In the genomic region with DNA sequence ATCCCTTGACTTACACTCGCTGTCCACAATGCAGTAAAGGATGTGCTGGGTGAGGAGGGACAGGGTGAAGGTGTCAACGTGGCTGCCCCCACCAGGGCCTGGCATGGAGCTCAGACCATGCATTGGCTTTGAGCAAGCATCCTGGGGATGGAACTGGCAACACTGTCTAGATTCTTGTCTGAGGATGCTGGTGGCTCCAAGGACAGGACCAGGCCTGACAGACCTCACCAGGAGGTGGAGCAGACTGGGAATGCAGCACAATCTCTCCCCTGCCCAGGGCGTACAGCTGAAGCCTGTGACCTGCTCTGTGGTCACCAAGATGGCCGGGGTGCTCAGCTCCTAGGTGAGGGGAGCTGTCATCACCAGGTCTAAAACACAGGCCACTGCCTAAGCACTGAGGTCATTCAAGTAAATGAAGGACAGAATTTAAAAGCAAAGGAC, we compare ENCODE assay signal across 25 cellular contexts. TPM values are rescaled to one million over a fixed set of nuclear protein-coding genes. Genes with fewer than 3 reads are reported as not detected.
A peak's percentile ranks its signal among the peaks of the same experiment; 100 is the strongest.
DNase-seq lines count a peak whose midpoint lies in the region; ATAC-seq and TF ChIP-seq lines count a peak whose summit lies in the region.
"Had no signal": no experiment of that assay in that cellular context is flagged by ENCODE, and none has a peak within 500 bp of the region (broad histone marks: within the 10 kb centered on the region; RNA-seq: fewer than 3 reads in every experiment).

No MANE protein-coding gene starts in this region.

- DNase-seq in H7: peak; percentile 30
- no peak for DNase-seq in Panc1 (ENCODE audit: low read depth, low spot score)
- peak; percentile 50 for DNase-seq in islet precursor cell
- DNase-seq in gastrocnemius medialis: peak in 1 of 2 donors; percentile 1
- no peak for DNase-seq in effector CD8-positive, alpha-beta T cell (lab: John Stamatoyannopoulos, UW)
- no peak for DNase-seq in stimulated activated CD4-positive, alpha-beta T cell treated with anti-CD3 and anti-CD28 coated beads, Interleukin-2, amount 100 ng/mL, for 24 hours
- DNase-seq in activated CD4-positive, alpha-beta T cell treated with anti-CD3 and anti-CD28 coated beads, Interleukin-2, amount 10 ng/mL, durations not matched to agents 7 days and 5 days: no peak
- DNase-seq: activated CD4-positive, alpha-beta T cell treated with anti-CD3 and anti-CD28 coated beads, Interleukin-2, amount 50 U/mL, for 1 hour; activated T-cell treated with anti-CD3 and anti-CD28 coated beads, Interleukin-2, amount 50 U/mL, for 1 hour; CD8-positive, alpha-beta memory T cell; DMS79 treated with DMSO at 0.1 percent for 48 hours; GM23248; mesendoderm; MM.1S; naive thymus-derived CD4-positive, alpha-beta T cell; NCI-H1436 treated with DMSO at 0.1 percent for 48 hours; NCI-H748 treated with DMSO at 0.1 percent for 48 hours; SIG-M5; stimulated activated CD4-positive, alpha-beta T cell treated with anti-CD3 and anti-CD28 coated beads, Interleukin-4, amount 100 ng/mL, for 1 hour; stomach had no signal

- H3K9me3 Mint-ChIP-seq in activated CD4-positive, alpha-beta T cell treated with anti-CD3 and anti-CD28 coated beads, Interleukin-2, amount 10 ng/mL, durations not matched to agents 7 days and 5 days: no peaks in the 10 kb centered on the region
- H3K9me3 Mint-ChIP-seq: CD8-positive, alpha-beta memory T cell; naive thymus-derived CD4-positive, alpha-beta T cell had no signal

- in situ Hi-C loops in Panc1 (cut with HindIII; ENCODE audit: low pct_unique_long_range_greater_than_20kb, low sequenced_read_pairs): no loop called here
- in situ Hi-C loops in gastrocnemius medialis (cut with MboI; ENCODE audit: low sequenced_read_pairs in 4 of 4): no loop called here

- POLR2A ChIA-PET in Panc1 (lab: Charles Lee): no interaction called here
- POLR2A ChIA-PET in activated CD4-positive, alpha-beta T cell treated with anti-CD3 and anti-CD28 coated beads, Interleukin-2, amount 10 ng/mL, durations not matched to agents 7 days and 5 days (lab: Charles Lee): no interaction called here

- intact Hi-C loops in Panc1 (cut with micrococcal nuclease; ENCODE audit: unreplicated experiment): no loop called here
- intact Hi-C loops in gastrocnemius medialis (cut with DNase I; ENCODE audit: low total_unique reads): no loop called here

- H3K4me3 ChIP-seq in H7 (ENCODE audit: insufficient read depth, low read depth, low read length) (no peak overlapping the region), Panc1 (ENCODE audit: low read depth in 2 of 2, low read length in 2 of 2) (no peak overlapping the region), gastrocnemius medialis (no peak overlapping the region)
- H3K4me3 ChIP-seq: gastroesophageal sphincter, GM23248, K562, skin epidermis, stomach had no signal

- H3K9me3 ChIP-seq in Panc1 (ENCODE audit: control insufficient read depth, insufficient read depth, low read depth, low read length) (no peaks in the 10 kb centered on the region), gastrocnemius medialis (no peaks in the 10 kb centered on the region)
- H3K9me3 ChIP-seq: gastroesophageal sphincter, stomach had no signal

- CTCF ChIA-PET in Panc1 (lab: Charles Lee): no interaction called here
- CTCF ChIA-PET in activated CD4-positive, alpha-beta T cell treated with anti-CD3 and anti-CD28 coated beads, Interleukin-2, amount 10 ng/mL, durations not matched to agents 7 days and 5 days (lab: Charles Lee): interaction anchor here (0.6 kb wide), 1 partner anchor 236 kb away, joined by 5 read pairs; no protein-coding TSS in a partner anchor

- peaks cover 40% of the 10 kb centered on the region for H3K36me3 Mint-ChIP-seq in activated CD4-positive, alpha-beta T cell treated with anti-CD3 and anti-CD28 coated beads, Interleukin-2, amount 10 ng/mL, durations not matched to agents 7 days and 5 days (ENCODE audit: low read depth)

- TF ChIP-seq CTCF in Panc1 (IDR thresholded peaks at IDR 0.05) (no peak), gastrocnemius medialis (IDR thresholded peaks at IDR 0.05 in 4 of 5, conservative IDR thresholded peaks at IDR 0.05 in 1 of 5) (no peak)

- ATAC-seq in Panc1 (no peak), gastrocnemius medialis (no peak), esophagus mucosa (no peak)
- ATAC-seq: gastroesophageal sphincter; K562; naive thymus-derived CD4-positive, alpha-beta T cell had no signal

- H3K27ac Mint-ChIP-seq in activated CD4-positive, alpha-beta T cell treated with anti-CD3 and anti-CD28 coated beads, Interleukin-2, amount 10 ng/mL, durations not matched to agents 7 days and 5 days: no peak overlapping the region
- H3K27ac Mint-ChIP-seq: activated naive CD8-positive, alpha-beta T cell had no signal

- H3K27me3 ChIP-seq in H7 (ENCODE audit: control insufficient read depth, insufficient read depth, low read length) (no peaks in the 10 kb centered on the region), Panc1 (ENCODE audit: control insufficient read depth, insufficient read depth, low read length) (no peaks in the 10 kb centered on the region), gastrocnemius medialis (no peaks in the 10 kb centered on the region)
- H3K27me3 ChIP-seq: gastroesophageal sphincter, stomach had no signal

- no peaks in the 10 kb centered on the region for H3K27me3 Mint-ChIP-seq in activated CD4-positive, alpha-beta T cell treated with anti-CD3 and anti-CD28 coated beads, Interleukin-2, amount 10 ng/mL, durations not matched to agents 7 days and 5 days
- H3K27me3 Mint-ChIP-seq: activated naive CD8-positive, alpha-beta T cell; naive thymus-derived CD4-positive, alpha-beta T cell had no signal

- BruUV-seq in Panc1 (replicated peaks; lab: Mats Ljungman, UMichigan): TSS peak; percentile 50

- H3K4me3 Mint-ChIP-seq in activated CD4-positive, alpha-beta T cell treated with anti-CD3 and anti-CD28 coated beads, Interleukin-2, amount 10 ng/mL, durations not matched to agents 7 days and 5 days: no peak overlapping the region
- H3K4me3 Mint-ChIP-seq: activated naive CD8-positive, alpha-beta T cell; CD8-positive, alpha-beta memory T cell; naive thymus-derived CD4-positive, alpha-beta T cell had no signal

- H3K27ac ChIP-seq in Panc1 (ENCODE audit: low read length) (no peak overlapping the region), gastrocnemius medialis (peak overlapping the region; percentile 84 to 95 (median 88))
- H3K27ac ChIP-seq: gastroesophageal sphincter, GM23248, skin epidermis, stomach had no signal

- H3K36me3 ChIP-seq in H7 (replicated peaks; ENCODE audit: control insufficient read depth, insufficient read depth, low read length) (peaks cover 85% of the 10 kb centered on the region), Panc1 (ENCODE audit: control insufficient read depth, insufficient read depth, low read length) (peaks cover 9% of the 10 kb centered on the region; the same call in 1 of the 2 replicates), gastrocnemius medialis (peaks cover 0 to 86% of the 10 kb centered on the region in 2 donors)

- peaks cover 5% of the 10 kb centered on the region for H3K4me1 Mint-ChIP-seq in activated CD4-positive, alpha-beta T cell treated with anti-CD3 and anti-CD28 coated beads, Interleukin-2, amount 10 ng/mL, durations not matched to agents 7 days and 5 days
- H3K4me1 Mint-ChIP-seq: CD8-positive, alpha-beta memory T cell had no signal

- H3K4me1 ChIP-seq in Panc1 (ENCODE audit: control insufficient read depth, insufficient read depth, low read length): no peaks in the 10 kb centered on the region
- peaks cover 9 to 13% of the 10 kb centered on the region in 2 donors for H3K4me1 ChIP-seq in gastrocnemius medialis

- peak in 1 of 2 donors; percentile 10 for TF ChIP-seq POLR2A in gastrocnemius medialis (IDR thresholded peaks at IDR 0.05)

RNA-seq across cellular contexts. Expression of a gene that starts 50.9 kb away (rescaled TPM):
- total RNA-seq in H7 (2014; rRNA removed; shearing (Covaris generic)): 0.10 and 0.18 TPM in 2 replicates
- 0.59 TPM for total RNA-seq in Panc1 (2021; ENCODE audit: unreplicated experiment)
- 1.2 TPM for polyA plus RNA-seq in Panc1 (2012; ENCODE audit: insufficient read length)
- 1 to 10 TPM; 1.6 to 8.5 (median 3.3) TPM for total RNA-seq in gastrocnemius medialis
- total RNA-seq in esophagus mucosa: not detected
- total RNA-seq in activated CD4-positive, alpha-beta T cell treated with anti-CD3 and anti-CD28 coated beads, Interleukin-2, amount 10 ng/mL, durations not matched to agents 7 days and 5 days: under 1 TPM; 0.04 to 0.27 TPM

RNA-seq across cellular contexts. Expression of a gene that starts 50.9 kb away (rescaled TPM):
- total RNA-seq in H7 (2014; rRNA removed; shearing (Covaris generic)): 72.2 and 75.2 TPM in 2 replicates
- total RNA-seq in Panc1 (2021; ENCODE audit: unreplicated experiment): 64.8 TPM
- 74.7 TPM for polyA plus RNA-seq in Panc1 (2012; ENCODE audit: insufficient read length)
- total RNA-seq in gastrocnemius medialis: 10 to 100 TPM; 14.1 to 33.0 (median 23.8) TPM
- total RNA-seq in esophagus mucosa: 56.9 TPM
- 10 to 100 TPM; 48.7 to 49.1 TPM for total RNA-seq in activated CD4-positive, alpha-beta T cell treated with anti-CD3 and anti-CD28 coated beads, Interleukin-2, amount 10 ng/mL, durations not matched to agents 7 days and 5 days

Comparison
In these comparisons a context has a peak if more than half of its experiments do, and no peak if none do; other contexts are left out.
1. DNase-seq: peak in H7 (single experiment) and islet precursor cell (single experiment); none in Panc1 (single experiment), effector CD8-positive, alpha-beta T cell (single experiment), stimulated activated CD4-positive, alpha-beta T cell treated with anti-CD3 and anti-CD28 coated beads, Interleukin-2, amount 100 ng/mL, for 24 hours (0 of 2) and activated CD4-positive, alpha-beta T cell treated with anti-CD3 and anti-CD28 coated beads, Interleukin-2, amount 10 ng/mL, durations not matched to agents 7 days and 5 days (single experiment).